Comparison of ENCODE assay signal across 1 cellular context in the genomic region with DNA sequence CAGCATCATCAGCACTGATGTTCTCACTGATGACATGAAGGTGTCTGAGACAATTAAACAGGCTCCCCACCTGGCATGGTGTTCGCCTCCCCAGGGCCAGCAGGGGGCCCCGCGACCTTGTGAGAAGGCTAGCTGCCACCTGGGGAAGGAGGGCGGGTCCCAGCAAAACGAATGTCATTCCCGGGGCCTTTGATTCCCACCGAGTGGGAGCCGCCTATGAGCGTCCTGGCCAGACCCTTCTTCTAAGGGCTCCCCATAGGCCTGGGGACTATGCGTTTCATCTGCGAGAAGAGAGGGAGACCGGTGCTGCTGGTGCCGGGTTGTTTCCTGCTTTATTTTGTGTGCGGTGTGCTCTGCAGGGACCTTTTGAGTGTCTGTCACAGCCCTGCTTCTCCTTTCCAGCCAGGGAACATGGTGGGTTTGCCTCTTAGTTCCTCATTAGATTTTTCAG.
A peak's percentile ranks its signal among the peaks of the same experiment; 100 is the strongest.
TF ChIP-seq lines count a peak whose summit lies in the region.

No MANE protein-coding gene starts in this region.

TF ChIP-seq in K562, 482 proteins besides CTCF, POLR2A, EP300 and RAD21 (continued from another document and continues in another):
- TF ChIP-seq, protein P1, sequence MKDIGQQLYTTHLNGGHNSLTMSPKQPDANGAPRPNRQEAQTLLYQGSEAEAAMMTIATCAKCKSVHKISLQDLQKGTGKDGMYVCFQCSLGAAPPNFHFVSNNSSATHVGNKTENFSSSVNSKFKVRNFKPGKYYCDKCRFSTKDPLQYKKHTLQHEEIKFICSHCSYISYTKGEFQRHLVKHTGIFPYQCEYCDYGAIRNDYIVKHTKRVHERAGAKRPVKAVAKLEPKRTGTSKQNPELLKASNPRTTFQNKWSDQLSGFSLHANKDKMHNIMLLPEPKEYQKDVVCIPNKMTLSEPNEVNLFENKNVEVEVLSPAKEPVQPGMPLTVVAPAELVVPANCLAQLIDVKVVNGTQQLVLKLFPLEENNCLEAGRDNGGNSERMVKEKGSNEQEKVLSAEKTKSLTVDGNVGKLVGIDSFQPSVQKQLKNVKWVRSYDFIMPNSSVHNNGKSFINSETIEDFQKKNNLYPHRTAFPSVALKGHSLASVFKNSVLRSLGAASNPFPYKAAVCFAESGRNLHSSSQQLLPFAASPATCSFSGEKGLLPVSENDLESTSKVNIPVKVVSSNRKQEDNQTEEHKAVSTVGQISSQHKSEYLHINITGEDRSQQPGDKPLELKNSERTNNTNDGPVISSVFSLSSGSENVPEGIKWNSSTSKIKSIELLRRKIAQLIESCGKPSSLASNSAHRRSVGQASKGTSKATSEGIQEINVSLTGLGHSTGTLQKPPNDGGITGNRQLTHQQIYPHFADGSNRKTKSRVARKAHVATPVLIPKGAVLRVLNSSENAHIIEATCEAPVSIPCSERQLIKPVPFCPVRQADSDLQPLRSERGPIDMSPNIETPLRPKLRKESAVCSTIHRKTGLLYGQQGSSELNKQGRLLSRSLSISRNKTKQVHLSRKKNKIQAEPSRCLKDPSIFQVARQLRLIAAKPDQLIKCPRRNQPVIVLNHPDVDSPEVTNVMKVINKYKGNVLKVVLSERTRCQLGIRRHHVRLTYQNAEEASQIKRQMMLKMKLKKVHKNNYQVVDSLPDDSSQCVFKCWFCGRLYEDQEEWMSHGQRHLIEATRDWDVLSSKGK (CRISPR knock-in tag; IDR thresholded peaks at IDR 0.05), result no peak
- no peak for TF ChIP-seq KDM2B (CRISPR knock-in tag; IDR thresholded peaks at IDR 0.05)
- no peak for TF ChIP-seq RBM25 (IDR thresholded peaks at IDR 0.05; ENCODE audit: low read depth, low read length, severe bottlenecking)
- no peak for TF ChIP-seq HDGF (IDR thresholded peaks at IDR 0.05)
- TF ChIP-seq ZNF766 (CRISPR knock-in tag; conservative IDR thresholded peaks at IDR 0.05), result no peak
- TF ChIP-seq, protein P2, sequence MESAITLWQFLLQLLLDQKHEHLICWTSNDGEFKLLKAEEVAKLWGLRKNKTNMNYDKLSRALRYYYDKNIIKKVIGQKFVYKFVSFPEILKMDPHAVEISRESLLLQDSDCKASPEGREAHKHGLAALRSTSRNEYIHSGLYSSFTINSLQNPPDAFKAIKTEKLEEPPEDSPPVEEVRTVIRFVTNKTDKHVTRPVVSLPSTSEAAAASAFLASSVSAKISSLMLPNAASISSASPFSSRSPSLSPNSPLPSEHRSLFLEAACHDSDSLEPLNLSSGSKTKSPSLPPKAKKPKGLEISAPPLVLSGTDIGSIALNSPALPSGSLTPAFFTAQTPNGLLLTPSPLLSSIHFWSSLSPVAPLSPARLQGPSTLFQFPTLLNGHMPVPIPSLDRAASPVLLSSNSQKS (CRISPR knock-in tag; IDR thresholded peaks at IDR 0.05), result no peak
- TF ChIP-seq ZNF695 (CRISPR knock-in tag; IDR thresholded peaks at IDR 0.05), result no peak
- no peak for TF ChIP-seq LEF1 (IDR thresholded peaks at IDR 0.05)
- TF ChIP-seq ELF1 (tag; IDR thresholded peaks at IDR 0.05), result no peak
- TF ChIP-seq, protein P3, sequence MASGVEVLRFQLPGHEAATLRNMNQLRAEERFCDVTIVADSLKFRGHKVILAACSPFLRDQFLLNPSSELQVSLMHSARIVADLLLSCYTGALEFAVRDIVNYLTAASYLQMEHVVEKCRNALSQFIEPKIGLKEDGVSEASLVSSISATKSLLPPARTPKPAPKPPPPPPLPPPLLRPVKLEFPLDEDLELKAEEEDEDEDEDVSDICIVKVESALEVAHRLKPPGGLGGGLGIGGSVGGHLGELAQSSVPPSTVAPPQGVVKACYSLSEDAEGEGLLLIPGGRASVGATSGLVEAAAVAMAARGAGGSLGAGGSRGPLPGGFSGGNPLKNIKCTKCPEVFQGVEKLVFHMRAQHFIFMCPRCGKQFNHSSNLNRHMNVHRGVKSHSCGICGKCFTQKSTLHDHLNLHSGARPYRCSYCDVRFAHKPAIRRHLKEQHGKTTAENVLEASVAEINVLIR (CRISPR knock-in tag; IDR thresholded peaks at IDR 0.05), result no peak
- TF ChIP-seq POLR3G (IDR thresholded peaks at IDR 0.05; ENCODE audit: extremely low read depth, insufficient read length, insufficient replicate concordance), result no peak
- TF ChIP-seq, protein P4, sequence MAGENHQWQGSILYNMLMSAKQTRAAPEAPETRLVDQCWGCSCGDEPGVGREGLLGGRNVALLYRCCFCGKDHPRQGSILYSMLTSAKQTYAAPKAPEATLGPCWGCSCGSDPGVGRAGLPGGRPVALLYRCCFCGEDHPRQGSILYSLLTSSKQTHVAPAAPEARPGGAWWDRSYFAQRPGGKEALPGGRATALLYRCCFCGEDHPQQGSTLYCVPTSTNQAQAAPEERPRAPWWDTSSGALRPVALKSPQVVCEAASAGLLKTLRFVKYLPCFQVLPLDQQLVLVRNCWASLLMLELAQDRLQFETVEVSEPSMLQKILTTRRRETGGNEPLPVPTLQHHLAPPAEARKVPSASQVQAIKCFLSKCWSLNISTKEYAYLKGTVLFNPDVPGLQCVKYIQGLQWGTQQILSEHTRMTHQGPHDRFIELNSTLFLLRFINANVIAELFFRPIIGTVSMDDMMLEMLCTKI (IDR thresholded peaks at IDR 0.05; ENCODE audit: partially characterized antibody), result no peak
- no peak for TF ChIP-seq ZNF354B (CRISPR knock-in tag; IDR thresholded peaks at IDR 0.05)
- TF ChIP-seq MAFK (IDR thresholded peaks at IDR 0.05; ENCODE audit: low read length), result no peak
- TF ChIP-seq ZNF134 (CRISPR knock-in tag; conservative IDR thresholded peaks at IDR 0.05), result no peak
- no peak for TF ChIP-seq NFIC (IDR thresholded peaks at IDR 0.05)
- no peak for TF ChIP-seq ZNF696 (CRISPR knock-in tag; conservative IDR thresholded peaks at IDR 0.05)
- peak in 1 of 2 experiments; percentile 27; a peak in 1 of 4 replicates for TF ChIP-seq MAZ (CRISPR knock-in tag; conservative IDR thresholded peaks at IDR 0.05 in 1 of 2, IDR thresholded peaks at IDR 0.05 in 1 of 2)
- no peak for TF ChIP-seq SRSF3 (IDR thresholded peaks at IDR 0.05; ENCODE audit: insufficient read depth, low read length)
- TF ChIP-seq EGR1 (conservative IDR thresholded peaks at IDR 0.05), result no peak
- no peak for TF ChIP-seq ZNF830 (CRISPR knock-in tag; IDR thresholded peaks at IDR 0.05)
- TF ChIP-seq RNF2 (IDR thresholded peaks at IDR 0.05), result peak; percentile 55; the same call in 1 of the 2 replicates
- TF ChIP-seq XRCC5 (IDR thresholded peaks at IDR 0.05; ENCODE audit: low read depth, low read length), result 0 out of 2 replicates have a peak, but pooled peaks have one; percentile 54
- TF ChIP-seq NFE2 (IDR thresholded peaks at IDR 0.05; ENCODE audit: low read depth), result no peak
- no peak for TF ChIP-seq TAL1 (IDR thresholded peaks at IDR 0.05)
- TF ChIP-seq TSC22D4 (tag; IDR thresholded peaks at IDR 0.05), result no peak
- no peak for TF ChIP-seq ZNF174 (CRISPR knock-in tag; IDR thresholded peaks at IDR 0.05)
- TF ChIP-seq, protein P5, sequence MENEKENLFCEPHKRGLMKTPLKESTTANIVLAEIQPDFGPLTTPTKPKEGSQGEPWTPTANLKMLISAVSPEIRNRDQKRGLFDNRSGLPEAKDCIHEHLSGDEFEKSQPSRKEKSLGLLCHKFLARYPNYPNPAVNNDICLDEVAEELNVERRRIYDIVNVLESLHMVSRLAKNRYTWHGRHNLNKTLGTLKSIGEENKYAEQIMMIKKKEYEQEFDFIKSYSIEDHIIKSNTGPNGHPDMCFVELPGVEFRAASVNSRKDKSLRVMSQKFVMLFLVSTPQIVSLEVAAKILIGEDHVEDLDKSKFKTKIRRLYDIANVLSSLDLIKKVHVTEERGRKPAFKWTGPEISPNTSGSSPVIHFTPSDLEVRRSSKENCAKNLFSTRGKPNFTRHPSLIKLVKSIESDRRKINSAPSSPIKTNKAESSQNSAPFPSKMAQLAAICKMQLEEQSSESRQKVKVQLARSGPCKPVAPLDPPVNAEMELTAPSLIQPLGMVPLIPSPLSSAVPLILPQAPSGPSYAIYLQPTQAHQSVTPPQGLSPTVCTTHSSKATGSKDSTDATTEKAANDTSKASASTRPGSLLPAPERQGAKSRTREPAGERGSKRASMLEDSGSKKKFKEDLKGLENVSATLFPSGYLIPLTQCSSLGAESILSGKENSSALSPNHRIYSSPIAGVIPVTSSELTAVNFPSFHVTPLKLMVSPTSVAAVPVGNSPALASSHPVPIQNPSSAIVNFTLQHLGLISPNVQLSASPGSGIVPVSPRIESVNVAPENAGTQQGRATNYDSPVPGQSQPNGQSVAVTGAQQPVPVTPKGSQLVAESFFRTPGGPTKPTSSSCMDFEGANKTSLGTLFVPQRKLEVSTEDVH (IDR thresholded peaks at IDR 0.05; ENCODE audit: low read depth, partially characterized antibody), result no peak
- TF ChIP-seq EHMT2 (IDR thresholded peaks at IDR 0.05), result no peak
- no peak for TF ChIP-seq MTF1 (CRISPR knock-in tag; IDR thresholded peaks at IDR 0.05; ENCODE audit: borderline replicate concordance)
- TF ChIP-seq TCF7 (IDR thresholded peaks at IDR 0.05; ENCODE audit: borderline replicate concordance), result no peak
- no peak for TF ChIP-seq GTF2E2 (tag; IDR thresholded peaks at IDR 0.05)
- TF ChIP-seq, protein P6, sequence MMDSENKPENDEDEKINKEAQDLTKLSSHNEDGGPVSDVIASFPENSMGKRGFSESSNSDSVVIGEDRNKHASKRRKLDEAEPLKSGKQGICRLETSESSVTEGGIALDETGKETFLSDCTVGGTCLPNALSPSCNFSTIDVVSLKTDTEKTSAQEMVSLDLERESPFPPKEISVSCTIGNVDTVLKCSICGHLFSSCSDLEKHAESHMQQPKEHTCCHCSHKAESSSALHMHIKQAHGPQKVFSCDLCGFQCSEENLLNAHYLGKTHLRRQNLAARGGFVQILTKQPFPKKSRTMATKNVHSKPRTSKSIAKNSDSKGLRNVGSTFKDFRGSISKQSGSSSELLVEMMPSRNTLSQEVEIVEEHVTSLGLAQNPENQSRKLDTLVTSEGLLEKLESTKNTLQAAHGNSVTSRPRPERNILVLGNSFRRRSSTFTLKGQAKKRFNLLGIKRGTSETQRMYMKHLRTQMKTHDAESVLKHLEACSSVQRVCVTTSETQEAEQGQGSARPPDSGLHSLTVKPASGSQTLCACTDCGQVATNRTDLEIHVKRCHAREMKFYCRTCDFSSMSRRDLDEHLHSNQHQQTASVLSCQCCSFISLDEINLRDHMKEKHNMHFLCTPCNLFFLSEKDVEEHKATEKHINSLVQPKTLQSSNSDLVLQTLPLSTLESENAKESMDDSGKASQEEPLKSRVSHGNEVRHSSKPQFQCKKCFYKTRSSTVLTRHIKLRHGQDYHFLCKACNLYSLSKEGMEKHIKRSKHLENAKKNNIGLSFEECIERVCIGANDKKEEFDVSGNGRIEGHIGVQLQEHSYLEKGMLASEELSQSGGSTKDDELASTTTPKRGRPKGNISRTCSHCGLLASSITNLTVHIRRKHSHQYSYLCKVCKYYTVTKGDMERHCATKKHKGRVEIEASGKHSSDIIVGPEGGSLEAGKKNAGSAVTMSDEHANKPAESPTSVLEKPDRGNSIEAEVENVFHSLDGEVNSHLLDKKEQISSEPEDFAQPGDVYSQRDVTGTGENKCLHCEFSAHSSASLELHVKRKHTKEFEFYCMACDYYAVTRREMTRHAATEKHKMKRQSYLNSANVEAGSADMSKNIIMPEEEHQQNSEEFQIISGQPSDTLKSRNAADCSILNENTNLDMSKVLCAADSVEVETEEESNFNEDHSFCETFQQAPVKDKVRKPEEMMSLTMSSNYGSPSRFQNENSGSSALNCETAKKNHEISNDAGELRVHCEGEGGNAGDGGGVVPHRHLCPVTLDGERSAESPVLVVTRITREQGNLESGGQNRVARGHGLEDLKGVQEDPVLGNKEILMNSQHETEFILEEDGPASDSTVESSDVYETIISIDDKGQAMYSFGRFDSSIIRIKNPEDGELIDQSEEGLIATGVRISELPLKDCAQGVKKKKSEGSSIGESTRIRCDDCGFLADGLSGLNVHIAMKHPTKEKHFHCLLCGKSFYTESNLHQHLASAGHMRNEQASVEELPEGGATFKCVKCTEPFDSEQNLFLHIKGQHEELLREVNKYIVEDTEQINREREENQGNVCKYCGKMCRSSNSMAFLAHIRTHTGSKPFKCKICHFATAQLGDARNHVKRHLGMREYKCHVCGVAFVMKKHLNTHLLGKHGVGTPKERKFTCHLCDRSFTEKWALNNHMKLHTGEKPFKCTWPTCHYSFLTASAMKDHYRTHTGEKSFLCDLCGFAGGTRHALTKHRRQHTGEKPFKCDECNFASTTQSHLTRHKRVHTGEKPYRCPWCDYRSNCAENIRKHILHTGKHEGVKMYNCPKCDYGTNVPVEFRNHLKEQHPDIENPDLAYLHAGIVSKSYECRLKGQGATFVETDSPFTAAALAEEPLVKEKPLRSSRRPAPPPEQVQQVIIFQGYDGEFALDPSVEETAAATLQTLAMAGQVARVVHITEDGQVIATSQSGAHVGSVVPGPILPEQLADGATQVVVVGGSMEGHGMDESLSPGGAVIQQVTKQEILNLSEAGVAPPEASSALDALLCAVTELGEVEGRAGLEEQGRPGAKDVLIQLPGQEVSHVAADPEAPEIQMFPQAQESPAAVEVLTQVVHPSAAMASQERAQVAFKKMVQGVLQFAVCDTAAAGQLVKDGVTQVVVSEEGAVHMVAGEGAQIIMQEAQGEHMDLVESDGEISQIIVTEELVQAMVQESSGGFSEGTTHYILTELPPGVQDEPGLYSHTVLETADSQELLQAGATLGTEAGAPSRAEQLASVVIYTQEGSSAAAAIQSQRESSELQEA (IDR thresholded peaks at IDR 0.05; ENCODE audit: low read depth), result no peak
- TF ChIP-seq ZFP1 (CRISPR knock-in tag; IDR thresholded peaks at IDR 0.05), result no peak
- no peak for TF ChIP-seq CBFA2T2 (conservative IDR thresholded peaks at IDR 0.05)
- TF ChIP-seq, protein P7, sequence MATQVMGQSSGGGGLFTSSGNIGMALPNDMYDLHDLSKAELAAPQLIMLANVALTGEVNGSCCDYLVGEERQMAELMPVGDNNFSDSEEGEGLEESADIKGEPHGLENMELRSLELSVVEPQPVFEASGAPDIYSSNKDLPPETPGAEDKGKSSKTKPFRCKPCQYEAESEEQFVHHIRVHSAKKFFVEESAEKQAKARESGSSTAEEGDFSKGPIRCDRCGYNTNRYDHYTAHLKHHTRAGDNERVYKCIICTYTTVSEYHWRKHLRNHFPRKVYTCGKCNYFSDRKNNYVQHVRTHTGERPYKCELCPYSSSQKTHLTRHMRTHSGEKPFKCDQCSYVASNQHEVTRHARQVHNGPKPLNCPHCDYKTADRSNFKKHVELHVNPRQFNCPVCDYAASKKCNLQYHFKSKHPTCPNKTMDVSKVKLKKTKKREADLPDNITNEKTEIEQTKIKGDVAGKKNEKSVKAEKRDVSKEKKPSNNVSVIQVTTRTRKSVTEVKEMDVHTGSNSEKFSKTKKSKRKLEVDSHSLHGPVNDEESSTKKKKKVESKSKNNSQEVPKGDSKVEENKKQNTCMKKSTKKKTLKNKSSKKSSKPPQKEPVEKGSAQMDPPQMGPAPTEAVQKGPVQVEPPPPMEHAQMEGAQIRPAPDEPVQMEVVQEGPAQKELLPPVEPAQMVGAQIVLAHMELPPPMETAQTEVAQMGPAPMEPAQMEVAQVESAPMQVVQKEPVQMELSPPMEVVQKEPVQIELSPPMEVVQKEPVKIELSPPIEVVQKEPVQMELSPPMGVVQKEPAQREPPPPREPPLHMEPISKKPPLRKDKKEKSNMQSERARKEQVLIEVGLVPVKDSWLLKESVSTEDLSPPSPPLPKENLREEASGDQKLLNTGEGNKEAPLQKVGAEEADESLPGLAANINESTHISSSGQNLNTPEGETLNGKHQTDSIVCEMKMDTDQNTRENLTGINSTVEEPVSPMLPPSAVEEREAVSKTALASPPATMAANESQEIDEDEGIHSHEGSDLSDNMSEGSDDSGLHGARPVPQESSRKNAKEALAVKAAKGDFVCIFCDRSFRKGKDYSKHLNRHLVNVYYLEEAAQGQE (CRISPR knock-in tag; IDR thresholded peaks at IDR 0.05; ENCODE audit: low read depth), result no peak
